ENCODE assay signal across 8 cellular contexts in the genomic region with DNA sequence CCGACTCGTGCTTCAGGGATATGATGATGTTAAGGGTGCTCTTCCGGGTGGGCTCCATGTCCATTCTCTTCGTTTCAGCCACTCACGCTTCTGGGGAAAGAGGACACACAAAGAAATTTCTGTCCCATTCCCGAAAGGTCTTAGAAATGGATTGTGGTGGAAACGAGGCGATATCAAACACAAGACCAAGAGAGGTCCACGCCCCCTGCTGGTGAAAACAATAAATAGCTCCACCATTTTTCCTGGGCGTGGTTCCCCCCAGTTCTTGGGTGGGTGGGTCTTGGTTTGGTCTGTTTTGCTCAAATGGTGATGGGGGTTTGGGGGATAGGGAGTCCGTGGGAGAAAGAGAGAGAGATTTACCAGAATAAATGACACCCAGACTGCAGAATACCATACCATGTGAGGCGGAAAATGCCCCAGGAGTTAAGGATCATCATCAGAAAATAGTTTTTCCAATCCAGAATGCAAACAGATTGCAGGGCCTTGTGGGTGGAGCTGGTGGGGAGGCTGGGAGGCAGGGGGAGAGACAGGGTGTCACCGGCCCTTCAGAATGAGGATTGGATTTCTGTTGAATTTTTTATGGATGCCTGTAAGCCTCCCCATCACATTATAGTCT. TPM values are rescaled to one million over a fixed set of nuclear protein-coding genes. Genes with fewer than 3 reads are reported as not detected.
DNase-seq lines count a peak whose midpoint lies in the region; ATAC-seq and TF ChIP-seq lines count a peak whose summit lies in the region.

No MANE protein-coding gene starts in this region.

- no peaks in the 10 kb centered on the region for H3K4me1 Mint-ChIP-seq in activated CD4-positive, alpha-beta memory T cell treated with anti-CD3 and anti-CD28 coated beads for 36 hours (ENCODE audit: low read depth)
- no peaks in the 10 kb centered on the region for H3K4me1 Mint-ChIP-seq in naive thymus-derived CD8-positive, alpha-beta T cell

- POLR2A ChIA-PET in activated CD4-positive, alpha-beta memory T cell treated with anti-CD3 and anti-CD28 coated beads for 36 hours (lab: Charles Lee): no interaction called here
- POLR2A ChIA-PET in naive thymus-derived CD8-positive, alpha-beta T cell (lab: Charles Lee): no interaction called here

- H3K9ac ChIP-seq in liver (ENCODE audit: low read depth in 1 of 2, low read length in 2 of 2): no peak overlapping the region

- no peak overlapping the region for H3K4me3 Mint-ChIP-seq in activated CD4-positive, alpha-beta memory T cell treated with anti-CD3 and anti-CD28 coated beads for 36 hours
- no peak overlapping the region for H3K4me3 Mint-ChIP-seq in naive thymus-derived CD8-positive, alpha-beta T cell

- no peaks in the 10 kb centered on the region for H3K36me3 ChIP-seq in liver (ENCODE audit: control insufficient read depth in 4 of 4, insufficient read depth in 3 of 4, low read depth in 1 of 4, low read length in 3 of 4)

- H3K27me3 ChIP-seq in HL-60 (ENCODE audit: insufficient read depth, poor library complexity, severe bottlenecking) (peaks cover under 1% of the 10 kb centered on the region), liver (ENCODE audit: control insufficient read depth in 4 of 4, insufficient read depth in 4 of 4, low read length in 3 of 4) (peaks cover 0 to 5% (median 2%) of the 10 kb centered on the region in 4 donors)

- no peaks in the 10 kb centered on the region for H3K36me3 Mint-ChIP-seq in activated CD4-positive, alpha-beta memory T cell treated with anti-CD3 and anti-CD28 coated beads for 36 hours
- H3K36me3 Mint-ChIP-seq in naive thymus-derived CD8-positive, alpha-beta T cell: no peaks in the 10 kb centered on the region

- peaks cover 4% of the 10 kb centered on the region for H3K9me3 Mint-ChIP-seq in activated CD4-positive, alpha-beta memory T cell treated with anti-CD3 and anti-CD28 coated beads for 36 hours
- peaks cover 0 to 6% (median 0%) of the 10 kb centered on the region in 9 donors for H3K9me3 Mint-ChIP-seq in naive thymus-derived CD8-positive, alpha-beta T cell

- CTCF ChIA-PET in activated CD4-positive, alpha-beta memory T cell treated with anti-CD3 and anti-CD28 coated beads for 36 hours (lab: Charles Lee): interaction anchor here (1.0 kb wide), 1 partner anchor 632 kb away, joined by 4 read pairs; no protein-coding TSS in a partner anchor

- no peak overlapping the region for H3K27ac Mint-ChIP-seq in activated CD4-positive, alpha-beta memory T cell treated with anti-CD3 and anti-CD28 coated beads for 36 hours
- H3K27ac Mint-ChIP-seq in naive thymus-derived CD8-positive, alpha-beta T cell: no peak overlapping the region

- WGBS in liver: 30% methylated on average over 13 of the region's 13 CpGs

- DNase-seq in NCI-H82 (lab: John Stamatoyannopoulos, UW) (peak; percentile 82), NCI-H82 treated with DMSO at 0.1 percent for 48 hours (lab: John Stamatoyannopoulos, UW; ENCODE audit: unreplicated experiment) (no peak), HL-60 (ENCODE audit: low read depth in 1 of 2, low spot score in 1 of 2) (peak in 1 of 2 experiments; percentile 7), HuH-7.5 (ENCODE audit: low spot score) (no peak)
- DNase-seq in activated CD4-positive, alpha-beta memory T cell treated with anti-CD3 and anti-CD28 coated beads for 36 hours: peak; percentile 15
- no peak for DNase-seq in naive thymus-derived CD8-positive, alpha-beta T cell

- H3K27me3 Mint-ChIP-seq in activated CD4-positive, alpha-beta memory T cell treated with anti-CD3 and anti-CD28 coated beads for 36 hours: no peaks in the 10 kb centered on the region
- H3K27me3 Mint-ChIP-seq in naive thymus-derived CD8-positive, alpha-beta T cell: peaks cover 2 to 18% (median 7%) of the 10 kb centered on the region in 5 donors

- H3K4me1 ChIP-seq in liver (ENCODE audit: control insufficient read depth in 4 of 4, insufficient read depth in 4 of 4, low read length in 3 of 4): no peaks in the 10 kb centered on the region

- intact Hi-C loops in activated CD4-positive, alpha-beta memory T cell treated with anti-CD3 and anti-CD28 coated beads for 36 hours (cut with micrococcal nuclease): no loop called here

- H3K9me3 ChIP-seq in liver (ENCODE audit: control insufficient read depth in 4 of 4, low read length in 3 of 4): no peaks in the 10 kb centered on the region

- H3K4me3 ChIP-seq in HL-60 (replicated peaks; ENCODE audit: insufficient read depth, low read length): no peak overlapping the region
- no peak overlapping the region for H3K4me3 ChIP-seq in liver (ENCODE audit: low read depth in 1 of 3, low read length in 3 of 3)

- H3K27ac ChIP-seq in HL-60 (replicated peaks) (no peak overlapping the region), liver (ENCODE audit: low read depth in 1 of 2, low read length in 2 of 2) (no peak overlapping the region)

- TF ChIP-seq CTCF in HL-60 (IDR thresholded peaks at IDR 0.05; ENCODE audit: insufficient read depth, low read length) (peak; percentile 47), liver (IDR thresholded peaks at IDR 0.05; ENCODE audit: low read depth, low read length, missing input control) (peak; percentile 55)

- no peak for ATAC-seq in naive thymus-derived CD8-positive, alpha-beta T cell
- ATAC-seq in HG02759 (IDR thresholded peaks at IDR 0.05; ENCODE audit: unreplicated experiment): no peak

- TF ChIP-seq RAD21 in liver (IDR thresholded peaks at IDR 0.05): peak; percentile 66 to 76

TF ChIP-seq in liver, 16 proteins besides CTCF, POLR2A, EP300 and RAD21:
- TF ChIP-seq NR2F2 (IDR thresholded peaks at IDR 0.05): no peak
- no peak for TF ChIP-seq GABPA (IDR thresholded peaks at IDR 0.05 in 1 of 2, conservative IDR thresholded peaks at IDR 0.05 in 1 of 2)
- no peak for TF ChIP-seq TAF1 (conservative IDR thresholded peaks at IDR 0.05)
- TF ChIP-seq FOXA2 (IDR thresholded peaks at IDR 0.05): no peak
- no peak for TF ChIP-seq YY1 (IDR thresholded peaks at IDR 0.05)
- TF ChIP-seq HNF4A (conservative IDR thresholded peaks at IDR 0.05): no peak
- TF ChIP-seq, protein P1, sequence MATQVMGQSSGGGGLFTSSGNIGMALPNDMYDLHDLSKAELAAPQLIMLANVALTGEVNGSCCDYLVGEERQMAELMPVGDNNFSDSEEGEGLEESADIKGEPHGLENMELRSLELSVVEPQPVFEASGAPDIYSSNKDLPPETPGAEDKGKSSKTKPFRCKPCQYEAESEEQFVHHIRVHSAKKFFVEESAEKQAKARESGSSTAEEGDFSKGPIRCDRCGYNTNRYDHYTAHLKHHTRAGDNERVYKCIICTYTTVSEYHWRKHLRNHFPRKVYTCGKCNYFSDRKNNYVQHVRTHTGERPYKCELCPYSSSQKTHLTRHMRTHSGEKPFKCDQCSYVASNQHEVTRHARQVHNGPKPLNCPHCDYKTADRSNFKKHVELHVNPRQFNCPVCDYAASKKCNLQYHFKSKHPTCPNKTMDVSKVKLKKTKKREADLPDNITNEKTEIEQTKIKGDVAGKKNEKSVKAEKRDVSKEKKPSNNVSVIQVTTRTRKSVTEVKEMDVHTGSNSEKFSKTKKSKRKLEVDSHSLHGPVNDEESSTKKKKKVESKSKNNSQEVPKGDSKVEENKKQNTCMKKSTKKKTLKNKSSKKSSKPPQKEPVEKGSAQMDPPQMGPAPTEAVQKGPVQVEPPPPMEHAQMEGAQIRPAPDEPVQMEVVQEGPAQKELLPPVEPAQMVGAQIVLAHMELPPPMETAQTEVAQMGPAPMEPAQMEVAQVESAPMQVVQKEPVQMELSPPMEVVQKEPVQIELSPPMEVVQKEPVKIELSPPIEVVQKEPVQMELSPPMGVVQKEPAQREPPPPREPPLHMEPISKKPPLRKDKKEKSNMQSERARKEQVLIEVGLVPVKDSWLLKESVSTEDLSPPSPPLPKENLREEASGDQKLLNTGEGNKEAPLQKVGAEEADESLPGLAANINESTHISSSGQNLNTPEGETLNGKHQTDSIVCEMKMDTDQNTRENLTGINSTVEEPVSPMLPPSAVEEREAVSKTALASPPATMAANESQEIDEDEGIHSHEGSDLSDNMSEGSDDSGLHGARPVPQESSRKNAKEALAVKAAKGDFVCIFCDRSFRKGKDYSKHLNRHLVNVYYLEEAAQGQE (IDR thresholded peaks at IDR 0.05): no peak
- no peak for TF ChIP-seq JUND (IDR thresholded peaks at IDR 0.05)
- TF ChIP-seq HNF4G (IDR thresholded peaks at IDR 0.05): no peak
- TF ChIP-seq, protein P2, sequence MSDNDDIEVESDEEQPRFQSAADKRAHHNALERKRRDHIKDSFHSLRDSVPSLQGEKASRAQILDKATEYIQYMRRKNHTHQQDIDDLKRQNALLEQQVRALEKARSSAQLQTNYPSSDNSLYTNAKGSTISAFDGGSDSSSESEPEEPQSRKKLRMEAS (IDR thresholded peaks at IDR 0.05): no peak
- no peak for TF ChIP-seq FOXA1 (IDR thresholded peaks at IDR 0.05)
- TF ChIP-seq, protein P3, sequence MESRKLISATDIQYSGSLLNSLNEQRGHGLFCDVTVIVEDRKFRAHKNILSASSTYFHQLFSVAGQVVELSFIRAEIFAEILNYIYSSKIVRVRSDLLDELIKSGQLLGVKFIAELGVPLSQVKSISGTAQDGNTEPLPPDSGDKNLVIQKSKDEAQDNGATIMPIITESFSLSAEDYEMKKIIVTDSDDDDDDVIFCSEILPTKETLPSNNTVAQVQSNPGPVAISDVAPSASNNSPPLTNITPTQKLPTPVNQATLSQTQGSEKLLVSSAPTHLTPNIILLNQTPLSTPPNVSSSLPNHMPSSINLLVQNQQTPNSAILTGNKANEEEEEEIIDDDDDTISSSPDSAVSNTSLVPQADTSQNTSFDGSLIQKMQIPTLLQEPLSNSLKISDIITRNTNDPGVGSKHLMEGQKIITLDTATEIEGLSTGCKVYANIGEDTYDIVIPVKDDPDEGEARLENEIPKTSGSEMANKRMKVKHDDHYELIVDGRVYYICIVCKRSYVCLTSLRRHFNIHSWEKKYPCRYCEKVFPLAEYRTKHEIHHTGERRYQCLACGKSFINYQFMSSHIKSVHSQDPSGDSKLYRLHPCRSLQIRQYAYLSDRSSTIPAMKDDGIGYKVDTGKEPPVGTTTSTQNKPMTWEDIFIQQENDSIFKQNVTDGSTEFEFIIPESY (IDR thresholded peaks at IDR 0.05): no peak
- TF ChIP-seq SP1 (IDR thresholded peaks at IDR 0.05): no peak
- TF ChIP-seq, protein P4, sequence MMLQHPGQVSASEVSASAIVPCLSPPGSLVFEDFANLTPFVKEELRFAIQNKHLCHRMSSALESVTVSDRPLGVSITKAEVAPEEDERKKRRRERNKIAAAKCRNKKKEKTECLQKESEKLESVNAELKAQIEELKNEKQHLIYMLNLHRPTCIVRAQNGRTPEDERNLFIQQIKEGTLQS (IDR thresholded peaks at IDR 0.05): no peak
- no peak for TF ChIP-seq RXRA (IDR thresholded peaks at IDR 0.05)
- TF ChIP-seq EGR1 (IDR thresholded peaks at IDR 0.05; ENCODE audit: low read depth in 2 of 2): no peak
TF ChIP-seq in liver: peak in this region for 0.

RNA-seq across cellular contexts. Expression of a gene that starts 55.6 kb away (rescaled TPM):
- total RNA-seq in activated CD4-positive, alpha-beta memory T cell treated with anti-CD3 and anti-CD28 coated beads for 36 hours: not detected
- total RNA-seq in liver: not detected
- polyA plus RNA-seq in liver: not detected
- total RNA-seq in naive thymus-derived CD8-positive, alpha-beta T cell: not detected
- polyA plus RNA-seq in naive thymus-derived CD8-positive, alpha-beta T cell: not detected

Comparison
In these comparisons a context has a peak if more than half of its experiments do, and no peak if none do; other contexts are left out.
1. DNase-seq: peak in NCI-H82 (single experiment) and activated CD4-positive, alpha-beta memory T cell treated with anti-CD3 and anti-CD28 coated beads for 36 hours (single experiment); none in NCI-H82 treated with DMSO at 0.1 percent for 48 hours (single experiment), naive thymus-derived CD8-positive, alpha-beta T cell (0 of 10) and HuH-7.5 (single experiment).